13 cellular contexts compared by ENCODE assay signal in the genomic region with DNA sequence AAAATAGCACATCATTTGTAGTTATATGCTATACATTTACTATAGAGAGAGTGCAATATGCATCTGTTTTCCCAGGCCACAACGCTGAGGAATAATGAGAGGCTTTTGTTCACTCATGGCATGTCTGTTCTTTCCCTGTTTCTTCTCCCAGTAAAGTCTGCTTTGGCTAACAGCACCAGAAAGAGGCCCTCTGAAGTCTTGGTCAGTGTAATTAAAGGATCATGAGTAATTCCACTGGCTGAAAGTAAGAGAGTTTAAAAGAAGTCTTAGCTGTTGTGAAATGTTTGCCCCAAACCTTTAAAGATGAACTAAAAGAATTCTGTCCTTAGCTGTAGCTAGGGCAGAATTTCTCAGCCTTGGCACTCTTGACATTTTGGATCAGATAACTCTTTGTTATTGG.
DNase-seq lines count a peak whose midpoint lies in the region; ATAC-seq and TF ChIP-seq lines count a peak whose summit lies in the region.
"Had no signal": no experiment of that assay in that cellular context is flagged by ENCODE, and none has a peak within 500 bp of the region (broad histone marks: within the 10 kb centered on the region; RNA-seq: fewer than 3 reads in every experiment).

No MANE protein-coding gene starts in this region.

- H3K27ac ChIP-seq in BLaER1 (no peak overlapping the region), gastroesophageal sphincter (no peak overlapping the region), smooth muscle cell (ENCODE audit: low read depth) (no peak overlapping the region)
- H3K27ac ChIP-seq: HL-60 had no signal

- no peak overlapping the region for H3K4me3 ChIP-seq in BLaER1
- no peak overlapping the region for H3K4me3 ChIP-seq in astrocyte of the spinal cord (ENCODE audit: low read depth, low read length)
- no peak overlapping the region for H3K4me3 ChIP-seq in gastroesophageal sphincter
- no peak overlapping the region for H3K4me3 ChIP-seq in smooth muscle cell
- H3K4me3 ChIP-seq: K562 had no signal

- no peaks in the 10 kb centered on the region for H4K20me1 ChIP-seq in BLaER1
- H4K20me1 ChIP-seq in smooth muscle cell (ENCODE audit: low read depth), result no peaks in the 10 kb centered on the region

- in situ Hi-C loops in astrocyte of the spinal cord (cut with HindIII; ENCODE audit: low sequenced_read_pairs), result no loop called here

- H3K36me3 ChIP-seq in BLaER1, result no peaks in the 10 kb centered on the region
- H3K36me3 ChIP-seq in gastroesophageal sphincter, result no peaks in the 10 kb centered on the region
- H3K36me3 ChIP-seq in smooth muscle cell (ENCODE audit: low read depth), result no peaks in the 10 kb centered on the region

- H3K9me3 ChIP-seq in BLaER1 (peaks cover 6% of the 10 kb centered on the region; the same call in 1 of the 2 replicates), gastroesophageal sphincter (no peaks in the 10 kb centered on the region), smooth muscle cell (replicated peaks; ENCODE audit: low read depth) (no peaks in the 10 kb centered on the region)

- peaks cover 14% of the 10 kb centered on the region for H3K4me1 ChIP-seq in BLaER1
- H3K4me1 ChIP-seq in gastroesophageal sphincter, result peaks cover 0 to 26% (median 5%) of the 10 kb centered on the region in 3 donors
- H3K4me1 ChIP-seq in smooth muscle cell (ENCODE audit: low read depth), result peaks cover 15% of the 10 kb centered on the region

- H3K9ac ChIP-seq in BLaER1, result no peak overlapping the region
- no peak overlapping the region for H3K9ac ChIP-seq in smooth muscle cell (ENCODE audit: low read depth)

- 37 to 67% methylated on average over 1 of the region's 1 CpG for WGBS in gastroesophageal sphincter (ENCODE audit: low coverage in 1 of 2), 2 donors
- 7% methylated on average over 1 of the region's 1 CpG for WGBS in smooth muscle cell (ENCODE audit: low lambda C conversion rate)

- no peaks in the 10 kb centered on the region for H3K79me2 ChIP-seq in smooth muscle cell (ENCODE audit: low read depth)

- no peak for TF ChIP-seq EP300 in gastroesophageal sphincter (IDR thresholded peaks at IDR 0.05)

- TF ChIP-seq CTCF in astrocyte of the spinal cord (IDR thresholded peaks at IDR 0.05; ENCODE audit: low read depth, low read length) (no peak), gastroesophageal sphincter (IDR thresholded peaks at IDR 0.05) (no peak), smooth muscle cell (IDR thresholded peaks at IDR 0.05; ENCODE audit: borderline replicate concordance, insufficient read depth, poor library complexity, severe bottlenecking) (no peak)

- no peak overlapping the region for H2AFZ ChIP-seq in smooth muscle cell (ENCODE audit: low read depth)

- ATAC-seq in gastroesophageal sphincter, result peak; percentile 31
- ATAC-seq: K562, Panc1 had no signal

- DNase-seq in astrocyte of the spinal cord (ENCODE audit: low read depth, low spot score) (peak; percentile 23), smooth muscle cell (lab: John Stamatoyannopoulos, UW; ENCODE audit: unreplicated experiment) (no peak), Ammon's horn (ENCODE audit: low spot score) (no peak), NCI-H1105 treated with DMSO at 0.1 percent for 48 hours (lab: John Stamatoyannopoulos, UW) (no peak), Kasumi-1 (lab: John Stamatoyannopoulos, UW) (no peak)
- DNase-seq: EL, GOT3, NCI-H774 had no signal

- peaks cover 17% of the 10 kb centered on the region for H3F3A ChIP-seq in smooth muscle cell (ENCODE audit: low read depth)

- peak overlapping the region; percentile 47 for H3K4me2 ChIP-seq in BLaER1
- peak overlapping the region; percentile 78 for H3K4me2 ChIP-seq in smooth muscle cell

- H3K27me3 ChIP-seq in BLaER1 (no peaks in the 10 kb centered on the region), gastroesophageal sphincter (no peaks in the 10 kb centered on the region), smooth muscle cell (ENCODE audit: low read depth) (no peaks in the 10 kb centered on the region)

- TF ChIP-seq POLR2A in gastroesophageal sphincter (IDR thresholded peaks at IDR 0.05), result no peak
